Comparison of ENCODE assay signal across 8 cellular contexts in genomic region chr19:55648657-55649578, GRCh38. TPM values are rescaled to one million over a fixed set of nuclear protein-coding genes. Genes with fewer than 3 reads are reported as not detected.
DNase-seq lines count a peak whose midpoint lies in the region; ATAC-seq and TF ChIP-seq lines count a peak whose summit lies in the region.

No MANE protein-coding gene starts in this region.

- peak overlapping the region; percentile 81 to 98 (median 91) for H3K4me3 Mint-ChIP-seq in naive B cell

- ATAC-seq in naive B cell (ENCODE audit: low read depth in 2 of 2) (no peak), HG03457 (IDR thresholded peaks at IDR 0.05; ENCODE audit: unreplicated experiment) (no peak), HG02884 (IDR thresholded peaks at IDR 0.05; ENCODE audit: unreplicated experiment) (no peak)

- no peaks in the 10 kb centered on the region for H3K9me3 ChIP-seq in KOPT-K1 (ENCODE audit: insufficient read depth, low read length, poor library complexity, severe bottlenecking)

- H3K36me3 Mint-ChIP-seq in naive B cell = peaks cover 0 to 5% of the 10 kb centered on the region in 2 donors

- H3K27ac ChIP-seq in KOPT-K1 (ENCODE audit: low read depth, low read length, poor library complexity, severe bottlenecking) (peak overlapping the region; percentile 82), cingulate gyrus (ENCODE audit: low read depth, low read length) (peak overlapping the region; percentile 84)

- H3K27ac Mint-ChIP-seq in naive B cell = peak overlapping the region; percentile 77 to 93 (median 86)

- peaks cover 19% of the 10 kb centered on the region for H3K36me3 ChIP-seq in KOPT-K1 (ENCODE audit: insufficient read depth, low read length)

- DNase-seq in AG04449 (ENCODE audit: low read depth, low spot score) (no peak), naive B cell (no peak), NCI-H2196 (lab: John Stamatoyannopoulos, UW; ENCODE audit: unreplicated experiment) (no peak), NCI-H524 treated with DMSO at 0.1 percent for 48 hours (lab: John Stamatoyannopoulos, UW) (no peak)

- peak overlapping the region; percentile 84 for H3K4me3 ChIP-seq in AG04449 (ENCODE audit: low read depth, low read length)

- H3K4me1 Mint-ChIP-seq in naive B cell = peaks cover 41 to 61% (median 57%) of the 10 kb centered on the region in 3 donors

- POLR2A ChIA-PET in AG04449 (lab: Yijun Ruan, JAX) = interaction anchor here (0.6 kb wide), 1 partner anchor 75 kb away, joined by 3 read pairs; no protein-coding TSS in a partner anchor

- CTCF ChIA-PET in AG04449 (lab: Yijun Ruan, JAX) = interaction anchor here (0.9 to 5.7 kb wide), 5 partner anchors 12 to 24 kb away, joined by 3 to 51 read pairs (median 5); no protein-coding TSS in a partner anchor

- H3K9me3 Mint-ChIP-seq in naive B cell = no peaks in the 10 kb centered on the region

- no peaks in the 10 kb centered on the region for H3K27me3 Mint-ChIP-seq in naive B cell

- no peak for TF ChIP-seq CTCF in AG04449 (IDR thresholded peaks at IDR 0.05; ENCODE audit: insufficient read depth, low read length, missing control alignments)

RNA-seq across cellular contexts. Expression of gene CCDC106, which starts 0.9 kb away (rescaled TPM):
- polyA plus RNA-seq in naive B cell (ENCODE audit: low read depth in 6 of 6) = 10 to 100 TPM in 3 of 6 donors, 1 to 10 TPM in 3; 8.1 to 13.0 (median 9.7) TPM

RNA-seq across cellular contexts. Expression of gene ZNF581, which starts 5.5 kb away (rescaled TPM):
- polyA plus RNA-seq in naive B cell (ENCODE audit: low read depth in 6 of 6) = 10 to 100 TPM; 60.7 to 82.8 (median 65.4) TPM

RNA-seq across cellular contexts. Expression of gene U2AF2, which starts 5.9 kb away (rescaled TPM):
- 10 to 100 TPM in 3 of 6 donors, 1 to 10 TPM in 3; 3.2 to 13.7 (median 9.3) TPM for polyA plus RNA-seq in naive B cell (ENCODE audit: low read depth in 6 of 6)

RNA-seq across cellular contexts. Expression of gene ZNF580, which starts 8.1 kb away (rescaled TPM):
- polyA plus RNA-seq in naive B cell (ENCODE audit: low read depth in 6 of 6) = 10 to 100 TPM; 28.4 to 54.2 (median 31.5) TPM

RNA-seq across cellular contexts. Expression of gene ZNF784, which starts 24.6 kb away (rescaled TPM):
- 1 to 10 TPM in 4 of 6 donors, under 1 TPM in 1, not detected in 1; 0.95 to 3.5 (median 2.7) TPM for polyA plus RNA-seq in naive B cell (ENCODE audit: low read depth in 6 of 6)
